20 cellular contexts compared by ENCODE assay signal in genomic region chr12:90100619-90101018, GRCh38.
DNase-seq lines count a peak whose midpoint lies in the region; ATAC-seq and TF ChIP-seq lines count a peak whose summit lies in the region.
"Had no signal": no experiment of that assay in that cellular context is flagged by ENCODE, and none has a peak within 500 bp of the region (broad histone marks: within the 10 kb centered on the region; RNA-seq: fewer than 3 reads in every experiment).

No MANE protein-coding gene starts in this region.

- H3K27me3 Mint-ChIP-seq in activated naive CD8-positive, alpha-beta T cell treated with anti-CD3 and anti-CD28 coated beads, Interleukin-2, amount 50 U/mL, for 24 hours: no peaks in the 10 kb centered on the region
- H3K27me3 Mint-ChIP-seq in activated naive CD8-positive, alpha-beta T cell treated with anti-CD3 and anti-CD28 coated beads for 36 hours: peaks cover 3% of the 10 kb centered on the region
- no peaks in the 10 kb centered on the region for H3K27me3 Mint-ChIP-seq in stimulated activated memory B cell treated with anti-CD40 and anti-IgM and Interleukin-4, amounts not matched to agents 10 μg/mL and 1 μg/mL and 100 μg/mL, for 72 hours

- ATAC-seq in activated naive CD8-positive, alpha-beta T cell treated with anti-CD3 and anti-CD28 coated beads, Interleukin-2, amount 50 U/mL, for 24 hours: peak; percentile 24
- no peak for ATAC-seq in stimulated activated memory B cell treated with anti-CD40 and anti-IgM and Interleukin-4, amounts not matched to agents 10 μg/mL and 1 μg/mL and 100 μg/mL, for 72 hours
- ATAC-seq in GM19351 (IDR thresholded peaks at IDR 0.05; ENCODE audit: unreplicated experiment) (no peak), HG03108 (IDR thresholded peaks at IDR 0.05; ENCODE audit: unreplicated experiment) (no peak)
- ATAC-seq: HepG2, Right ventricle myocardium inferior had no signal

- no peak for TF ChIP-seq CTCF in epithelial cell of esophagus (IDR thresholded peaks at IDR 0.05; ENCODE audit: insufficient read depth, low read depth, low read length, missing control alignments)

- no peak overlapping the region for H3K4me3 Mint-ChIP-seq in activated naive CD8-positive, alpha-beta T cell treated with anti-CD3 and anti-CD28 coated beads, Interleukin-2, amount 50 U/mL, for 24 hours
- no peak overlapping the region for H3K4me3 Mint-ChIP-seq in activated naive CD8-positive, alpha-beta T cell treated with anti-CD3 and anti-CD28 coated beads for 36 hours
- no peak overlapping the region for H3K4me3 Mint-ChIP-seq in stimulated activated memory B cell treated with anti-CD40 and anti-IgM and Interleukin-4, amounts not matched to agents 10 μg/mL and 1 μg/mL and 100 μg/mL, for 72 hours

- H3K9me3 Mint-ChIP-seq in activated naive CD8-positive, alpha-beta T cell treated with anti-CD3 and anti-CD28 coated beads, Interleukin-2, amount 50 U/mL, for 24 hours: no peaks in the 10 kb centered on the region
- H3K9me3 Mint-ChIP-seq in activated naive CD8-positive, alpha-beta T cell treated with anti-CD3 and anti-CD28 coated beads for 36 hours: no peaks in the 10 kb centered on the region
- H3K9me3 Mint-ChIP-seq in stimulated activated memory B cell treated with anti-CD40 and anti-IgM and Interleukin-4, amounts not matched to agents 10 μg/mL and 1 μg/mL and 100 μg/mL, for 72 hours: no peaks in the 10 kb centered on the region

- H3K4me3 ChIP-seq in epithelial cell of esophagus (ENCODE audit: low read length): no peak overlapping the region
- H3K4me3 ChIP-seq: MG63 had no signal

- no peak for DNase-seq in activated naive CD8-positive, alpha-beta T cell treated with anti-CD3 and anti-CD28 coated beads, Interleukin-2, amount 50 U/mL, for 24 hours
- DNase-seq in activated naive CD8-positive, alpha-beta T cell treated with anti-CD3 and anti-CD28 coated beads for 36 hours: no peak
- DNase-seq in NCI-H69 (lab: John Stamatoyannopoulos, UW) (peak; percentile 56), epithelial cell of esophagus (ENCODE audit: low read depth) (peak; percentile 27), NCI-H774 (lab: John Stamatoyannopoulos, UW) (no peak)
- DNase-seq: AML-193, Calu3, DND-41, GDM1, GOT3, MG63, NCI-H1092 treated with DMSO at 0.1 percent for 48 hours, NCI-H187 treated with DMSO at 0.1 percent for 48 hours, NCI-H510A treated with DMSO at 0.1 percent for 48 hours, SK-N-SH had no signal

- H3K4me1 Mint-ChIP-seq in activated naive CD8-positive, alpha-beta T cell treated with anti-CD3 and anti-CD28 coated beads, Interleukin-2, amount 50 U/mL, for 24 hours: peaks cover 16% of the 10 kb centered on the region
- peaks cover 15% of the 10 kb centered on the region for H3K4me1 Mint-ChIP-seq in activated naive CD8-positive, alpha-beta T cell treated with anti-CD3 and anti-CD28 coated beads for 36 hours
- peaks cover 49% of the 10 kb centered on the region for H3K4me1 Mint-ChIP-seq in stimulated activated memory B cell treated with anti-CD40 and anti-IgM and Interleukin-4, amounts not matched to agents 10 μg/mL and 1 μg/mL and 100 μg/mL, for 72 hours

- H3K27ac Mint-ChIP-seq in activated naive CD8-positive, alpha-beta T cell treated with anti-CD3 and anti-CD28 coated beads, Interleukin-2, amount 50 U/mL, for 24 hours: peak overlapping the region; percentile 7
- H3K27ac Mint-ChIP-seq in activated naive CD8-positive, alpha-beta T cell treated with anti-CD3 and anti-CD28 coated beads for 36 hours: no peak overlapping the region
- peak overlapping the region; percentile 22 for H3K27ac Mint-ChIP-seq in stimulated activated memory B cell treated with anti-CD40 and anti-IgM and Interleukin-4, amounts not matched to agents 10 μg/mL and 1 μg/mL and 100 μg/mL, for 72 hours

- no peaks in the 10 kb centered on the region for H3K36me3 Mint-ChIP-seq in activated naive CD8-positive, alpha-beta T cell treated with anti-CD3 and anti-CD28 coated beads, Interleukin-2, amount 50 U/mL, for 24 hours (ENCODE audit: low read depth)
- H3K36me3 Mint-ChIP-seq in activated naive CD8-positive, alpha-beta T cell treated with anti-CD3 and anti-CD28 coated beads for 36 hours: no peaks in the 10 kb centered on the region
- no peaks in the 10 kb centered on the region for H3K36me3 Mint-ChIP-seq in stimulated activated memory B cell treated with anti-CD40 and anti-IgM and Interleukin-4, amounts not matched to agents 10 μg/mL and 1 μg/mL and 100 μg/mL, for 72 hours

Comparison
In these comparisons a context has a peak if more than half of its experiments do, and no peak if none do; other contexts are left out.
1. DNase-seq: peak in NCI-H69 (single experiment) and epithelial cell of esophagus (single experiment); none in activated naive CD8-positive, alpha-beta T cell treated with anti-CD3 and anti-CD28 coated beads, Interleukin-2, amount 50 U/mL, for 24 hours (single experiment), activated naive CD8-positive, alpha-beta T cell treated with anti-CD3 and anti-CD28 coated beads for 36 hours (single experiment) and NCI-H774 (single experiment).